Comparison of ENCODE assay signal across 1 cellular context in the genomic region with DNA sequence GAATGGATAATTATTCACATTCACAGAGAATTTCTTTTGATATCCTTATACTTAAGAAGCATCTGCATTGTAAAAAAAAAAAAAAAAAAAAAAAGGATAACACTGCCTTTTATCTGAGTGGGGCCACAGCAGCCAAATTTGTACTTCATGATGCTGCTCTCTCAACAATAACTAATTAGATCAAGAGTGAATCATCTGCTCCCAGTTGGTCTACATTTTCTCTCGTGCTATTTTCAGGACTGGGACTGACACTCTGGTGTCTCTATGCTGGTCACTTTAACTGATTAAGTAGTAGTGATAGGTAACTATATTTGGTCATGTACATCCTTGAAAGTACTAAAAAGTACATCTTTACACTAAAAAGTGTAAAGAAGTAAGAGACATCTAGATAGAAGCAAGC.
TF ChIP-seq lines count a peak whose summit lies in the region.

No MANE protein-coding gene starts in this region.

TF ChIP-seq in SK-N-SH, 30 proteins besides CTCF, POLR2A, EP300 and RAD21 (continued from another document):
- TF ChIP-seq, protein P1, sequence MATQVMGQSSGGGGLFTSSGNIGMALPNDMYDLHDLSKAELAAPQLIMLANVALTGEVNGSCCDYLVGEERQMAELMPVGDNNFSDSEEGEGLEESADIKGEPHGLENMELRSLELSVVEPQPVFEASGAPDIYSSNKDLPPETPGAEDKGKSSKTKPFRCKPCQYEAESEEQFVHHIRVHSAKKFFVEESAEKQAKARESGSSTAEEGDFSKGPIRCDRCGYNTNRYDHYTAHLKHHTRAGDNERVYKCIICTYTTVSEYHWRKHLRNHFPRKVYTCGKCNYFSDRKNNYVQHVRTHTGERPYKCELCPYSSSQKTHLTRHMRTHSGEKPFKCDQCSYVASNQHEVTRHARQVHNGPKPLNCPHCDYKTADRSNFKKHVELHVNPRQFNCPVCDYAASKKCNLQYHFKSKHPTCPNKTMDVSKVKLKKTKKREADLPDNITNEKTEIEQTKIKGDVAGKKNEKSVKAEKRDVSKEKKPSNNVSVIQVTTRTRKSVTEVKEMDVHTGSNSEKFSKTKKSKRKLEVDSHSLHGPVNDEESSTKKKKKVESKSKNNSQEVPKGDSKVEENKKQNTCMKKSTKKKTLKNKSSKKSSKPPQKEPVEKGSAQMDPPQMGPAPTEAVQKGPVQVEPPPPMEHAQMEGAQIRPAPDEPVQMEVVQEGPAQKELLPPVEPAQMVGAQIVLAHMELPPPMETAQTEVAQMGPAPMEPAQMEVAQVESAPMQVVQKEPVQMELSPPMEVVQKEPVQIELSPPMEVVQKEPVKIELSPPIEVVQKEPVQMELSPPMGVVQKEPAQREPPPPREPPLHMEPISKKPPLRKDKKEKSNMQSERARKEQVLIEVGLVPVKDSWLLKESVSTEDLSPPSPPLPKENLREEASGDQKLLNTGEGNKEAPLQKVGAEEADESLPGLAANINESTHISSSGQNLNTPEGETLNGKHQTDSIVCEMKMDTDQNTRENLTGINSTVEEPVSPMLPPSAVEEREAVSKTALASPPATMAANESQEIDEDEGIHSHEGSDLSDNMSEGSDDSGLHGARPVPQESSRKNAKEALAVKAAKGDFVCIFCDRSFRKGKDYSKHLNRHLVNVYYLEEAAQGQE (IDR thresholded peaks at IDR 0.05; ENCODE audit: low read depth, low read length) = no peak
- TF ChIP-seq FOXM1 (IDR thresholded peaks at IDR 0.05; ENCODE audit: low read depth) = no peak
- no peak for TF ChIP-seq TCF12 (IDR thresholded peaks at IDR 0.05)
- TF ChIP-seq MEF2A (IDR thresholded peaks at IDR 0.05; ENCODE audit: borderline replicate concordance, low read depth) = no peak
- no peak for TF ChIP-seq RFX5 (IDR thresholded peaks at IDR 0.05; ENCODE audit: low read length)
- TF ChIP-seq SIN3A (IDR thresholded peaks at IDR 0.05; ENCODE audit: borderline replicate concordance, low read depth, low read length) = no peak
- no peak for TF ChIP-seq YY1 (IDR thresholded peaks at IDR 0.05; ENCODE audit: low read depth)
- TF ChIP-seq RXRA (IDR thresholded peaks at IDR 0.05; ENCODE audit: borderline replicate concordance, low read depth) = no peak
- no peak for TF ChIP-seq ELF1 (IDR thresholded peaks at IDR 0.05)
- no peak for TF ChIP-seq POLR2AphosphoS5 (IDR thresholded peaks at IDR 0.05; ENCODE audit: low read depth, low read length)
- TF ChIP-seq FOSL2 (IDR thresholded peaks at IDR 0.05; ENCODE audit: borderline replicate concordance, low read depth) = no peak
- TF ChIP-seq TAF1 (IDR thresholded peaks at IDR 0.05; ENCODE audit: borderline replicate concordance, low read depth, low read length) = no peak
- no peak for TF ChIP-seq TEAD4 (IDR thresholded peaks at IDR 0.05; ENCODE audit: borderline replicate concordance, insufficient read depth)
- TF ChIP-seq JUND (IDR thresholded peaks at IDR 0.05) = no peak
